ENCODE assay signal across 25 cellular contexts in the genomic region with DNA sequence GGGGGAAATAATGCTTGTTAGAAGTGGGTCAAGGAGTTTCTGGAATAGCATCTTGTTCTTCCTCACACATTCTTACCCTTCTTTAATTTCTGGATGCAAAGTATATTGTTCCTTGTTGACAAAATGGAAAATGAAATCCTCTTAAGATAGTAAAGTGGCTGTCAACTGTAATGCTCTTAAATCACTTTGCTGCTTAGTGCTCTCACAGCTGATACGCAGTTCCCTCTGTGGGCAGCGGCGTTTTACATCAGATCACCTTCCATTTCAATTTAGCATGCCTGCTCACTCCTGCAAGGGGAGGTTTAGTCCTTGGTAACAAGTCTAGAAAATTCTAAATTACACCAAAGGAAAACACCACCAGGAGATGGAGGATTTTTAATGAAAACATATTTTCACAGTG.
"Had no signal": no experiment of that assay in that cellular context is flagged by ENCODE, and none has a peak within 500 bp of the region (broad histone marks: within the 10 kb centered on the region; RNA-seq: fewer than 3 reads in every experiment).

No MANE protein-coding gene starts in this region.

- H3K4me1 ChIP-seq: ascending aorta, lower lobe of right lung, sigmoid colon had no signal

- H3K4me3 ChIP-seq: ascending aorta, lower lobe of right lung, sigmoid colon, thyroid gland, upper lobe of left lung had no signal

- H3K27me3 ChIP-seq: ascending aorta, neutrophil, sigmoid colon, thyroid gland, upper lobe of left lung had no signal

- H3K36me3 ChIP-seq: ascending aorta, lower lobe of right lung, neutrophil, sigmoid colon, thyroid gland, upper lobe of left lung had no signal

- ATAC-seq: esophagus mucosa; left lobe of liver; lower lobe of right lung; natural killer cell treated with Interleukin-12 subunit alpha and Interleukin-12 subunit beta and Interleukin-15 and Interleukin-18, amount 100 ng/mL, for 72 hours; stimulated activated effector memory CD8-positive, alpha-beta T cell treated with anti-CD3 and anti-CD28 coated beads, Interleukin-12 subunit alpha, Interleukin-12 subunit beta, amount 100 ng/mL, for 72 hours; stimulated activated naive CD8-positive, alpha-beta T cell treated with anti-CD3 and anti-CD28 coated beads, Interleukin-15, amount 100 ng/mL, for 72 hours had no signal

- H3K27ac ChIP-seq: ascending aorta, lower lobe of right lung, neutrophil, sigmoid colon, upper lobe of left lung had no signal

- H3K9me3 ChIP-seq: lower lobe of right lung, neutrophil, sigmoid colon, thyroid gland, upper lobe of left lung had no signal

- DNase-seq: activated CD4-positive, alpha-beta T cell treated with anti-CD3 and anti-CD28 coated beads for 4 hours; activated CD4-positive, alpha-beta T cell treated with anti-CD3 and anti-CD28 coated beads, Interleukin-2, amount 50 U/mL, for 4 hours; activated effector memory CD4-positive, alpha-beta T cell treated with anti-CD3 and anti-CD28 coated beads, Interleukin-2, amount 50 U/mL, for 16 hours; activated naive CD4-positive, alpha-beta T cell treated with anti-CD3 and anti-CD28 coated beads for 36 hours; activated naive CD8-positive, alpha-beta T cell treated with anti-CD3 and anti-CD28 coated beads, Interleukin-2, amount 10 ng/mL, durations not matched to agents 7 days and 5 days; activated T-cell treated with anti-CD3 and anti-CD28 coated beads for 4 hours; endodermal cell; foreskin fibroblast; immature natural killer cell; lower lobe of right lung; mesenchymal stem cell; sigmoid colon; small intestine; stimulated activated CD4-positive, alpha-beta T cell treated with anti-CD3 and anti-CD28 coated beads, Interleukin-4, amount 100 ng/mL, for 24 hours; stimulated activated naive CD8-positive, alpha-beta T cell treated with anti-CD3 and anti-CD28 coated beads, Interleukin-15, amount 100 ng/mL, for 72 hours; substantia nigra; T-helper 1 cell; thyroid gland; upper lobe of left lung had no signal
